In genomic region chr15:67821784-67822451, GRCh38 we compare ENCODE assay signal across 15 cellular contexts. TPM values are rescaled to one million over a fixed set of nuclear protein-coding genes. Genes with fewer than 3 reads are reported as not detected.
A peak's percentile ranks its signal among the peaks of the same experiment; 100 is the strongest.
DNase-seq lines count a peak whose midpoint lies in the region; ATAC-seq and TF ChIP-seq lines count a peak whose summit lies in the region.
"Had no signal": no experiment of that assay in that cellular context is flagged by ENCODE, and none has a peak within 500 bp of the region (broad histone marks: within the 10 kb centered on the region; RNA-seq: fewer than 3 reads in every experiment).

No MANE protein-coding gene starts in this region.

- peaks cover 48% of the 10 kb centered on the region for H3K27me3 ChIP-seq in CD8-positive, alpha-beta memory T cell (ENCODE audit: insufficient read depth, low read length, poor library complexity, severe bottlenecking)

- H3K4me3 ChIP-seq in CD8-positive, alpha-beta memory T cell (ENCODE audit: low read length) = no peak overlapping the region
- H3K4me3 ChIP-seq: mucosa of descending colon had no signal

- no peak overlapping the region for H3K27ac ChIP-seq in CD8-positive, alpha-beta memory T cell (ENCODE audit: low read depth, low read length)
- no peak overlapping the region for H3K27ac ChIP-seq in caudate nucleus (ENCODE audit: low read depth, low read length)
- H3K27ac ChIP-seq: dorsolateral prefrontal cortex, suprapubic skin had no signal

- peaks cover 15% of the 10 kb centered on the region for H3K4me1 ChIP-seq in CD8-positive, alpha-beta memory T cell (ENCODE audit: insufficient read depth, low read length)

- POLR2A ChIA-PET in CD8-positive, alpha-beta memory T cell (lab: Charles Lee) = no interaction called here
- POLR2A ChIA-PET in WTC11 (lab: Charles Lee) = no interaction called here

- H3K36me3 ChIP-seq in CD8-positive, alpha-beta memory T cell (ENCODE audit: insufficient read depth, low read length) = no peaks in the 10 kb centered on the region
- H3K36me3 ChIP-seq: suprapubic skin had no signal

- intact Hi-C loops in CD14-positive monocyte (cut with micrococcal nuclease) = no loop called here
- intact Hi-C loops in natural killer cell (cut with micrococcal nuclease) = no loop called here

- H3K9me3 ChIP-seq in CD8-positive, alpha-beta memory T cell (ENCODE audit: low read length) = no peaks in the 10 kb centered on the region
- H3K9me3 ChIP-seq: mucosa of descending colon, suprapubic skin had no signal

- H3K27me3 Mint-ChIP-seq in CD14-positive monocyte (ENCODE audit: low read depth in 3 of 3) (peaks cover 88 to 97% (median 90%) of the 10 kb centered on the region in 3 donors), WTC11 (ENCODE audit: low read depth) (peaks cover 97% of the 10 kb centered on the region), natural killer cell (ENCODE audit: low read depth in 2 of 2) (peaks cover 68 to 73% of the 10 kb centered on the region in 2 donors)
- H3K27me3 Mint-ChIP-seq in CD8-positive, alpha-beta memory T cell = peaks cover 63 to 84% of the 10 kb centered on the region in 2 donors

- peak overlapping the region; percentile 1 to 86 for H3K4me3 Mint-ChIP-seq in CD14-positive monocyte
- peak overlapping the region in 5 of 7 donors; percentile 36 to 86 (median 58) for H3K4me3 Mint-ChIP-seq in CD8-positive, alpha-beta memory T cell
- H3K4me3 Mint-ChIP-seq in WTC11 = peak overlapping the region; percentile 68
- peak overlapping the region; percentile 53 for H3K4me3 Mint-ChIP-seq in natural killer cell
- H3K4me3 Mint-ChIP-seq: activated CD8-positive, alpha-beta T cell treated with anti-CD3 and anti-CD28 coated beads for 36 hours had no signal

- TF ChIP-seq CTCF in CD14-positive monocyte (IDR thresholded peaks at IDR 0.05) (no peak), WTC11 (IDR thresholded peaks at IDR 0.05) (no peak), natural killer cell (IDR thresholded peaks at IDR 0.05) (no peak)

- H3K4me1 Mint-ChIP-seq in CD14-positive monocyte = peaks cover 44% of the 10 kb centered on the region
- peaks cover 30 to 58% (median 36%) of the 10 kb centered on the region in 3 donors for H3K4me1 Mint-ChIP-seq in CD8-positive, alpha-beta memory T cell
- H3K4me1 Mint-ChIP-seq in WTC11 = peaks cover 53% of the 10 kb centered on the region
- peaks cover 29 to 45% of the 10 kb centered on the region in 2 donors for H3K4me1 Mint-ChIP-seq in natural killer cell

- DNase-seq in CD14-positive monocyte (ENCODE audit: low spot score) = no peak
- DNase-seq in CD8-positive, alpha-beta memory T cell = no peak
- no peak for DNase-seq in WTC11 (ENCODE audit: low spot score)
- no peak for DNase-seq in natural killer cell
- no peak for DNase-seq in stimulated activated CD4-positive, alpha-beta T cell treated with anti-CD3 and anti-CD28 coated beads, Interleukin-2, amount 100 ng/mL, for 48 hours
- DNase-seq in caudate nucleus (lab: John Stamatoyannopoulos, UW) = no peak
- DNase-seq: activated CD8-positive, alpha-beta T cell treated with anti-CD3 and anti-CD28 coated beads for 36 hours; mucosa of descending colon; SW 1271 had no signal

- H3K9me3 Mint-ChIP-seq in CD14-positive monocyte (peaks cover 0 to 34% (median 30%) of the 10 kb centered on the region in 7 donors), WTC11 (no peaks in the 10 kb centered on the region; the same call in 1 of the 2 replicates), natural killer cell (no peaks in the 10 kb centered on the region)
- H3K9me3 Mint-ChIP-seq in CD8-positive, alpha-beta memory T cell = peaks cover 0 to 2% (median 0%) of the 10 kb centered on the region in 5 donors
- H3K9me3 Mint-ChIP-seq: activated CD8-positive, alpha-beta T cell treated with anti-CD3 and anti-CD28 coated beads for 36 hours had no signal

- no peak overlapping the region for H3K27ac Mint-ChIP-seq in CD14-positive monocyte
- peak overlapping the region in 3 of 8 donors; percentile 13 to 70 (median 40) for H3K27ac Mint-ChIP-seq in CD8-positive, alpha-beta memory T cell
- no peak overlapping the region for H3K27ac Mint-ChIP-seq in WTC11
- H3K27ac Mint-ChIP-seq in natural killer cell = no peak overlapping the region
- H3K27ac Mint-ChIP-seq: activated CD8-positive, alpha-beta T cell treated with anti-CD3 and anti-CD28 coated beads for 36 hours had no signal

- CTCF ChIA-PET in CD8-positive, alpha-beta memory T cell (lab: Charles Lee) = no interaction called here
- CTCF ChIA-PET in WTC11 (lab: Charles Lee) = interaction anchor here (0.7 to 4.0 kb wide), 7 partner anchors 9 to 359 kb away, joined by 3 to 16 read pairs (median 4); no protein-coding TSS in a partner anchor

- no peak; the same call in 1 of the 2 replicates for ATAC-seq in WTC11
- ATAC-seq in natural killer cell = no peak
- ATAC-seq in esophagus mucosa = no peak
- ATAC-seq: activated CD8-positive, alpha-beta T cell treated with anti-CD3 and anti-CD28 coated beads for 36 hours; mucosa of descending colon had no signal

- H3K36me3 Mint-ChIP-seq in CD14-positive monocyte = peaks cover 17 to 23% of the 10 kb centered on the region in 2 donors
- no peaks in the 10 kb centered on the region for H3K36me3 Mint-ChIP-seq in CD8-positive, alpha-beta memory T cell
- no peaks in the 10 kb centered on the region; the same call in none of the 2 replicates for H3K36me3 Mint-ChIP-seq in WTC11
- H3K36me3 Mint-ChIP-seq in natural killer cell = no peaks in the 10 kb centered on the region

TF ChIP-seq in WTC11, 78 proteins besides CTCF, POLR2A, EP300 and RAD21 (continues in another document):
- TF ChIP-seq ZNF532 (CRISPR knock-in tag; IDR thresholded peaks at IDR 0.05; ENCODE audit: borderline replicate concordance) = no peak
- no peak for TF ChIP-seq SOX15 (CRISPR knock-in tag; IDR thresholded peaks at IDR 0.05)
- no peak for TF ChIP-seq PREB (CRISPR knock-in tag; IDR thresholded peaks at IDR 0.05; ENCODE audit: borderline replicate concordance)
- TF ChIP-seq, protein P1, sequence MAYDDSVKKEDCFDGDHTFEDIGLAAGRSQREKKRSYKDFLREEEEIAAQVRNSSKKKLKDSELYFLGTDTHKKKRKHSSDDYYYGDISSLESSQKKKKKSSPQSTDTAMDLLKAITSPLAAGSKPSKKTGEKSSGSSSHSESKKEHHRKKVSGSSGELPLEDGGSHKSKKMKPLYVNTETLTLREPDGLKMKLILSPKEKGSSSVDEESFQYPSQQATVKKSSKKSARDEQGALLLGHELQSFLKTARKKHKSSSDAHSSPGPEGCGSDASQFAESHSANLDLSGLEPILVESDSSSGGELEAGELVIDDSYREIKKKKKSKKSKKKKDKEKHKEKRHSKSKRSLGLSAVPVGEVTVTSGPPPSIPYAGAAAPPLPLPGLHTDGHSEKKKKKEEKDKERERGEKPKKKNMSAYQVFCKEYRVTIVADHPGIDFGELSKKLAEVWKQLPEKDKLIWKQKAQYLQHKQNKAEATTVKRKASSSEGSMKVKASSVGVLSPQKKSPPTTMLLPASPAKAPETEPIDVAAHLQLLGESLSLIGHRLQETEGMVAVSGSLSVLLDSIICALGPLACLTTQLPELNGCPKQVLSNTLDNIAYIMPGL (CRISPR knock-in tag; IDR thresholded peaks at IDR 0.05) = no peak
- no peak for TF ChIP-seq ZNF671 (CRISPR knock-in tag; IDR thresholded peaks at IDR 0.05)
- no peak for TF ChIP-seq IRF2 (CRISPR knock-in tag; IDR thresholded peaks at IDR 0.05; ENCODE audit: borderline replicate concordance, low read depth)
- TF ChIP-seq NR3C1 (CRISPR knock-in tag; conservative IDR thresholded peaks at IDR 0.05; ENCODE audit: low read depth) = no peak

RNA-seq across cellular contexts. Expression of gene SKOR1, which starts 3.4 kb away (rescaled TPM):
- polyA plus RNA-seq in CD14-positive monocyte = not detected
- total RNA-seq in CD8-positive, alpha-beta memory T cell = under 1 TPM; 0.15 to 0.16 TPM
- 0.06 TPM for polyA plus RNA-seq in CD8-positive, alpha-beta memory T cell
- total RNA-seq in WTC11 (2021) (0.09 to 0.22 TPM (median 0.11 TPM) in 3 replicates), natural killer cell (1 to 10 TPM; 2.0 to 2.9 (median 2.1) TPM), esophagus mucosa (0.08 TPM)
- total RNA-seq: fibroblast of villous mesenchyme had no signal

RNA-seq across cellular contexts. Expression of gene RNU6-1, which starts 17.9 kb away (rescaled TPM):
- not detected for polyA plus RNA-seq in CD14-positive monocyte
- not detected for total RNA-seq in CD8-positive, alpha-beta memory T cell
- not detected for polyA plus RNA-seq in CD8-positive, alpha-beta memory T cell
- total RNA-seq in WTC11 (2021) (not detected in 3 replicates), natural killer cell (not detected), esophagus mucosa (not detected)
- total RNA-seq: activated CD8-positive, alpha-beta T cell treated with anti-CD3 and anti-CD28 coated beads for 36 hours; dorsolateral prefrontal cortex; fibroblast of villous mesenchyme; LHCN-M2; mucosa of descending colon; sciatic nerve; suprapubic skin had no signal
